22 cellular contexts compared by ENCODE assay signal in genomic region chr7:96179863-96180262, GRCh38.
DNase-seq lines count a peak whose midpoint lies in the region; ATAC-seq, FAIRE-seq and TF ChIP-seq lines count a peak whose summit lies in the region.
"Had no signal": no experiment of that assay in that cellular context is flagged by ENCODE, and none has a peak within 500 bp of the region (broad histone marks: within the 10 kb centered on the region; RNA-seq: fewer than 3 reads in every experiment).

No MANE protein-coding gene starts in this region.

- no peaks in the 10 kb centered on the region for H3K9me3 ChIP-seq in small intestine (ENCODE audit: control insufficient read depth, low read depth)
- H3K9me3 ChIP-seq in pancreas, result no peaks in the 10 kb centered on the region
- H3K9me3 ChIP-seq: Peyer's patch, spleen had no signal

- H3K27me3 ChIP-seq in small intestine (ENCODE audit: control insufficient read depth in 2 of 2, insufficient read depth in 2 of 2, low read length in 2 of 2) (no peaks in the 10 kb centered on the region), pancreas (no peaks in the 10 kb centered on the region)
- H3K27me3 ChIP-seq: Peyer's patch, spleen had no signal

- H3K27ac ChIP-seq in small intestine (ENCODE audit: low read depth in 1 of 2, low read length in 1 of 2) (no peak overlapping the region), pancreas (no peak overlapping the region)
- H3K27ac ChIP-seq: Peyer's patch, spleen had no signal

- FAIRE-seq in small intestine (lab: Jason Lieb, UNC) (no peak), pancreas (lab: Jason Lieb, UNC) (no peak)
- FAIRE-seq: H1 had no signal

- H3K4me3 ChIP-seq in epithelial cell of esophagus (ENCODE audit: low read length) (no peak overlapping the region), small intestine (ENCODE audit: low read depth in 1 of 2, low read length in 2 of 2) (no peak overlapping the region), pancreas (no peak overlapping the region)
- H3K4me3 ChIP-seq: Peyer's patch, spleen had no signal

- peak; percentile 21 for DNase-seq in NCI-H748 (lab: John Stamatoyannopoulos, UW; ENCODE audit: unreplicated experiment)
- DNase-seq in NCI-H748 treated with DMSO at 0.1 percent for 48 hours (lab: John Stamatoyannopoulos, UW), result no peak
- DNase-seq in RPMI7951 (ENCODE audit: low read depth), result peak; percentile 2
- DNase-seq in epithelial cell of esophagus (ENCODE audit: low read depth), result peak; percentile 8
- peak; percentile 7 for DNase-seq in small intestine
- no peak for DNase-seq in pancreas
- no peak for DNase-seq in NCI-H2107 treated with DMSO at 0.1 percent for 48 hours (lab: John Stamatoyannopoulos, UW; ENCODE audit: unreplicated experiment)
- DNase-seq: 8988T; activated CD4-positive, alpha-beta T cell treated with anti-CD3 and anti-CD28 coated beads, Interleukin-2, amount 10 ng/mL, durations not matched to agents 7 days and 5 days; activated CD8-positive, alpha-beta memory T cell treated with anti-CD3 and anti-CD28 coated beads, Interleukin-2, amount 50 U/mL, for 48 hours; aorta; CD8-positive, alpha-beta memory T cell; DND-41; hypothalamus; kidney glomerular epithelial cell; NCI-H2081 treated with DMSO at 0.1 percent for 48 hours; NCI-H526 treated with DMSO at 0.1 percent for 48 hours; Peyer's patch; spleen; SW 1271 had no signal

- ATAC-seq in GM19035 (IDR thresholded peaks at IDR 0.05; ENCODE audit: unreplicated experiment), result no peak
- no peak for ATAC-seq in pancreas

- TF ChIP-seq CTCF in epithelial cell of esophagus (IDR thresholded peaks at IDR 0.05; ENCODE audit: insufficient read depth, low read depth, low read length, missing control alignments) (peak; percentile 15), pancreas (IDR thresholded peaks at IDR 0.05) (no peak)

- intact Hi-C loops in pancreas (cut with DNase I), result no loop called here

- H3K36me3 ChIP-seq in small intestine (ENCODE audit: control insufficient read depth in 2 of 2, insufficient read depth in 2 of 2, low read length in 2 of 2) (peaks cover 7 to 13% of the 10 kb centered on the region in 2 donors), pancreas (peaks cover 0 to 13% (median 0%) of the 10 kb centered on the region in 3 donors)

- peaks cover 0 to 2% of the 10 kb centered on the region in 2 donors for H3K4me1 ChIP-seq in small intestine (ENCODE audit: control insufficient read depth in 2 of 2, insufficient read depth in 1 of 2, low read depth in 1 of 2, low read length in 1 of 2)
- no peaks in the 10 kb centered on the region for H3K4me1 ChIP-seq in pancreas
- H3K4me1 ChIP-seq: Peyer's patch, spleen had no signal

Comparison
In these comparisons a context has a peak if more than half of its experiments do, and no peak if none do; other contexts are left out.
1. DNase-seq: peak in NCI-H748 (single experiment), RPMI7951 (single experiment), epithelial cell of esophagus (single experiment) and small intestine (single experiment); none in NCI-H748 treated with DMSO at 0.1 percent for 48 hours (single experiment), pancreas (0 of 6) and NCI-H2107 treated with DMSO at 0.1 percent for 48 hours (single experiment).